10 cellular contexts compared by ENCODE assay signal in the genomic region with DNA sequence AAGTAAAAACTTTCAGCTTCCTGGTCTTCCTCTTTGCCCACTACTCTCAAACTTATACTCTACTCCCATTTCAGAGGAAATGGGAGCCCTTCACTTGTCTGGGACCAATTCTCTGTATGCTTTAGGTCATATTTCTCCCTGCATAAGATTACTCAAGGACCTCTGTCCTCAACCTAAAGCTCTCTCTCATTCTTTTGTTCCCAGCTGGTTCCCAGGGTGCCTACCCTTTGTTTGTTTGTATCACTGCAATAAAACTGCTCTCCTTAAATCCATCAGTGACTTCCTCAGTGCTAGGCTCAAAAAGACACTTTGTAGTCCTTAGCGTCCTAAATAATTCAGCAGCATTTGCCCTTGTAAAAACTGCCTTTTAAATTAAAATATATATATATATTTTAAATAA. TPM values are rescaled to one million over a fixed set of nuclear protein-coding genes. Genes with fewer than 3 reads are reported as not detected.
DNase-seq lines count a peak whose midpoint lies in the region; TF ChIP-seq lines count a peak whose summit lies in the region.
"Had no signal": no experiment of that assay in that cellular context is flagged by ENCODE, and none has a peak within 500 bp of the region (broad histone marks: within the 10 kb centered on the region; RNA-seq: fewer than 3 reads in every experiment).

No MANE protein-coding gene starts in this region.

- 65 to 84% (median 70%) methylated on average over 1 of the region's 1 CpG for WGBS in spleen, 5 donors

- no peak for TF ChIP-seq POLR2A in spleen (IDR thresholded peaks at IDR 0.05)

- H3K4me1 Mint-ChIP-seq in HFFc6 (ENCODE audit: low read depth), result peaks cover 52% of the 10 kb centered on the region
- H3K4me1 Mint-ChIP-seq in activated T-helper 2 cell treated with anti-CD3 and anti-CD28 coated beads, Interferon-gamma antibody, Interleukin-2, Interleukin-4, amounts not matched to agents 10 μg/mL and 5 μg/mL and 100 μg/mL, durations not matched to agents 14 hours and 24 hours and 36 hours (ENCODE audit: low read depth), result peaks cover 51% of the 10 kb centered on the region

- no peaks in the 10 kb centered on the region for H3K9me3 Mint-ChIP-seq in HFFc6
- H3K9me3 Mint-ChIP-seq in activated T-helper 2 cell treated with anti-CD3 and anti-CD28 coated beads, Interferon-gamma antibody, Interleukin-2, Interleukin-4, amounts not matched to agents 10 μg/mL and 5 μg/mL and 100 μg/mL, durations not matched to agents 14 hours and 24 hours and 36 hours, result no peaks in the 10 kb centered on the region

- H3K27ac ChIP-seq in muscle layer of duodenum (ENCODE audit: low read length) (no peak overlapping the region), spleen (no peak overlapping the region)

- no peaks in the 10 kb centered on the region; the same call in none of the 2 replicates for H3K27me3 Mint-ChIP-seq in HFFc6 (ENCODE audit: insufficient read depth)
- no peaks in the 10 kb centered on the region for H3K27me3 Mint-ChIP-seq in activated T-helper 2 cell treated with anti-CD3 and anti-CD28 coated beads, Interferon-gamma antibody, Interleukin-2, Interleukin-4, amounts not matched to agents 10 μg/mL and 5 μg/mL and 100 μg/mL, durations not matched to agents 14 hours and 24 hours and 36 hours (ENCODE audit: low read depth)

- intact Hi-C loops in activated T-helper 2 cell treated with anti-CD3 and anti-CD28 coated beads, Interferon-gamma antibody, Interleukin-2, Interleukin-4, amounts not matched to agents 10 μg/mL and 5 μg/mL and 100 μg/mL, durations not matched to agents 14 hours and 24 hours and 36 hours (cut with micrococcal nuclease), result no loop called here
- intact Hi-C loops in spleen (cut with DNase I; ENCODE audit: low total_unique reads), result no loop called here

- H3K4me3 ChIP-seq in muscle layer of duodenum (ENCODE audit: low read depth in 1 of 2, low read length in 2 of 2), result peak overlapping the region; percentile 12 to 88
- H3K4me3 ChIP-seq in spleen, result peak overlapping the region in 3 of 8 donors; percentile 66 to 91 (median 70)

- no peak for TF ChIP-seq CTCF in HFFc6 (IDR thresholded peaks at IDR 0.05)
- no peak for TF ChIP-seq CTCF in spleen (IDR thresholded peaks at IDR 0.05 in 8 of 11, conservative IDR thresholded peaks at IDR 0.05 in 3 of 11)

- no peaks in the 10 kb centered on the region for H3K27me3 ChIP-seq in muscle layer of duodenum (ENCODE audit: low read depth, low read length)
- H3K27me3 ChIP-seq in spleen (replicated peaks in 1 of 7), result no peaks in the 10 kb centered on the region

- H3K36me3 ChIP-seq in muscle layer of duodenum (ENCODE audit: control insufficient read depth in 1 of 2, insufficient read depth in 2 of 2, low read length in 2 of 2), result peaks cover 26 to 37% of the 10 kb centered on the region in 2 donors
- H3K36me3 ChIP-seq in spleen, result peaks cover 0 to 65% (median 34%) of the 10 kb centered on the region in 6 donors

- H3K9me3 ChIP-seq in muscle layer of duodenum (ENCODE audit: control insufficient read depth in 1 of 2, low read length in 2 of 2), result no peaks in the 10 kb centered on the region
- H3K9me3 ChIP-seq in spleen, result no peaks in the 10 kb centered on the region

- H3K4me3 Mint-ChIP-seq in HFFc6, result peak overlapping the region; percentile 99
- H3K4me3 Mint-ChIP-seq in activated T-helper 2 cell treated with anti-CD3 and anti-CD28 coated beads, Interferon-gamma antibody, Interleukin-2, Interleukin-4, amounts not matched to agents 10 μg/mL and 5 μg/mL and 100 μg/mL, durations not matched to agents 14 hours and 24 hours and 36 hours (ENCODE audit: low read depth), result peak overlapping the region; percentile 68

- peak overlapping the region; percentile 10 for H3K27ac Mint-ChIP-seq in HFFc6
- peak overlapping the region; percentile 5 for H3K27ac Mint-ChIP-seq in activated T-helper 2 cell treated with anti-CD3 and anti-CD28 coated beads, Interferon-gamma antibody, Interleukin-2, Interleukin-4, amounts not matched to agents 10 μg/mL and 5 μg/mL and 100 μg/mL, durations not matched to agents 14 hours and 24 hours and 36 hours

- DNase-seq in DMS53 (lab: John Stamatoyannopoulos, UW), result peak; percentile 9
- DNase-seq in DMS53 treated with DMSO at 0.1 percent for 48 hours (lab: John Stamatoyannopoulos, UW; ENCODE audit: unreplicated experiment), result no peak
- no peak for DNase-seq in HFFc6
- DNase-seq in activated T-helper 2 cell treated with anti-CD3 and anti-CD28 coated beads, Interferon-gamma antibody, Interleukin-2, Interleukin-4, amounts not matched to agents 10 μg/mL and 5 μg/mL and 100 μg/mL, durations not matched to agents 14 hours and 24 hours and 36 hours (ENCODE audit: low spot score), result no peak
- DNase-seq in spleen, result no peak
- DNase-seq in CD1c-positive myeloid dendritic cell (ENCODE audit: extremely low spot score), result no peak
- DNase-seq in inferior parietal cortex (ENCODE audit: extremely low spot score), result no peak
- DNase-seq: NCI-H2171 treated with DMSO at 0.1 percent for 48 hours had no signal

- H3K4me1 ChIP-seq in muscle layer of duodenum (ENCODE audit: control insufficient read depth in 1 of 2, insufficient read depth in 2 of 2, low read length in 2 of 2), result peaks cover 8 to 47% of the 10 kb centered on the region in 2 donors
- H3K4me1 ChIP-seq in spleen, result peaks cover 48 to 91% (median 68%) of the 10 kb centered on the region in 6 donors

- peaks cover 56% of the 10 kb centered on the region for H3K36me3 Mint-ChIP-seq in HFFc6 (ENCODE audit: low read depth)
- peaks cover 67% of the 10 kb centered on the region for H3K36me3 Mint-ChIP-seq in activated T-helper 2 cell treated with anti-CD3 and anti-CD28 coated beads, Interferon-gamma antibody, Interleukin-2, Interleukin-4, amounts not matched to agents 10 μg/mL and 5 μg/mL and 100 μg/mL, durations not matched to agents 14 hours and 24 hours and 36 hours (ENCODE audit: low read depth)

RNA-seq across cellular contexts. Expression of gene NGRN, which starts 2.9 kb away (rescaled TPM):
- total RNA-seq in HFFc6 (2021; fragmentation: NEBNext Ultra II Directional; extraction: Animal tissue kit (Norgen Biotek cat#: 25700)), result 100 to 1,000 TPM in 1 of 6 experiments, 10 to 100 TPM in 5; 81.3 to 105 (median 83.2) TPM
- 37.1 and 40.3 TPM in 2 replicates for total RNA-seq in activated T-helper 2 cell treated with anti-CD3 and anti-CD28 coated beads, Interferon-gamma antibody, Interleukin-2, Interleukin-4, amounts not matched to agents 10 μg/mL and 5 μg/mL and 100 μg/mL, durations not matched to agents 14 hours and 24 hours and 36 hours
- 10 to 100 TPM; 45.3 to 52.6 (median 46.8) TPM for total RNA-seq in spleen
- polyA plus RNA-seq in spleen, result 10 to 100 TPM; 27.2 to 53.2 (median 38.0) TPM

RNA-seq across cellular contexts. Expression of gene TTLL13, which starts 19.1 kb away (rescaled TPM):
- total RNA-seq in HFFc6 (2021; fragmentation: NEBNext Ultra II Directional; extraction: Animal tissue kit (Norgen Biotek cat#: 25700)), result under 1 TPM in 2 of 6 experiments, not detected in 4; 0.07 to 0.14 TPM
- 0.34 and 1.3 TPM in 2 replicates for total RNA-seq in activated T-helper 2 cell treated with anti-CD3 and anti-CD28 coated beads, Interferon-gamma antibody, Interleukin-2, Interleukin-4, amounts not matched to agents 10 μg/mL and 5 μg/mL and 100 μg/mL, durations not matched to agents 14 hours and 24 hours and 36 hours
- 1 to 10 TPM in 1 of 7 donors, under 1 TPM in 3, not detected in 3; 0.14 to 1.8 (median 0.35) TPM for total RNA-seq in spleen
- polyA plus RNA-seq in spleen, result under 1 TPM; 0.03 to 0.17 (median 0.10) TPM
- total RNA-seq: A172 had no signal

RNA-seq across cellular contexts. Expression of gene GDPGP1, which starts 34.4 kb away (rescaled TPM):
- total RNA-seq in HFFc6 (2021; fragmentation: NEBNext Ultra II Directional; extraction: Animal tissue kit (Norgen Biotek cat#: 25700)), result 1 to 10 TPM; 4.5 to 6.3 (median 5.2) TPM
- 11.4 and 12.0 TPM in 2 replicates for total RNA-seq in activated T-helper 2 cell treated with anti-CD3 and anti-CD28 coated beads, Interferon-gamma antibody, Interleukin-2, Interleukin-4, amounts not matched to agents 10 μg/mL and 5 μg/mL and 100 μg/mL, durations not matched to agents 14 hours and 24 hours and 36 hours
- total RNA-seq in spleen, result 10 to 100 TPM in 3 of 7 donors, 1 to 10 TPM in 4; 7.3 to 13.4 (median 9.9) TPM
- polyA plus RNA-seq in spleen, result 1 to 10 TPM; 1.9 to 4.3 (median 3.2) TPM

RNA-seq across cellular contexts. Expression of gene CIB1, which starts 34.7 kb away (rescaled TPM):
- total RNA-seq in HFFc6 (2021; fragmentation: NEBNext Ultra II Directional; extraction: Animal tissue kit (Norgen Biotek cat#: 25700)), result 10 to 100 TPM; 73.5 to 82.2 (median 76.9) TPM
- total RNA-seq in activated T-helper 2 cell treated with anti-CD3 and anti-CD28 coated beads, Interferon-gamma antibody, Interleukin-2, Interleukin-4, amounts not matched to agents 10 μg/mL and 5 μg/mL and 100 μg/mL, durations not matched to agents 14 hours and 24 hours and 36 hours, result 159 and 162 TPM in 2 replicates
- 10 to 100 TPM; 31.7 to 83.2 (median 77.3) TPM for total RNA-seq in spleen
- polyA plus RNA-seq in spleen, result 100 to 1,000 TPM; 166 to 247 (median 212) TPM
